8 cellular contexts compared by ENCODE assay signal in the genomic region with DNA sequence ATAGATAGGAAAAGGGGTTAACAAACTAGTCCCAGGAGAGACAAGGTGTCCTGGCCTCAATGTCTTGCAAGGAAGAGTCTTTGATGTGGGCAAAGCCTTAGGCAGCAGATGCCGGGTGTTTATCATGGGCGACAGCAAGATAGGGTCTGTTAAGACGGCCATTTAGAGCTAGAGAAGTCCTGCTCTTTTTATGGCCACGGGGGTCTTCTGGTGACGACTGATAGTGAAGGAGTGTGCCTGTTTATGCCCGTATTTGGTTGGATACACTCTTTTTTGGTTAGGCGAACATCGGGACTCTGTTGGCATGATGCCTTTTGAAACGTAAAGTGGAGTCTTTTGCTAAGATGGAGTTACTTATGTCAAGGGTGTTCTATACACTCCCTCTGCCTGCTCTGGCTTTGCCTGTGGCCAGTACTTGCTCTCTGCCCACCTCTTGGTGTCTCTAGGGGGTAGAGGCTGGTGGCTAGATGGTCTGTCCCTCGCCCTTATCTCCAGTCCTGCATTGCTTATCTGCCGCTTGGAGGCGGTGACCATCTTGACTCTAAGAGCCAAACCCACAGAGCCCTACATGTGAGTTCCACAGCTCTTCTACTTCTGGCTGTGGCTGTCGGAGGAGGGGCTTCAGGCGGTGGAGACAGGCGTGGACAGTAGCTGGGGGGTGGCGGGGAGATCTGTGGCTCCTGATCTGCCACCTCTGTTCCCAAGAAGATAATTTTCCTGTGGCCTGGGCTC. TPM values are rescaled to one million over a fixed set of nuclear protein-coding genes. Genes with fewer than 3 reads are reported as not detected.
DNase-seq lines count a peak whose midpoint lies in the region; ATAC-seq, FAIRE-seq and TF ChIP-seq lines count a peak whose summit lies in the region.

No MANE protein-coding gene starts in this region.

- peak overlapping the region; percentile 66 to 84 (median 75); a peak in 21 of 22 replicates for H3K27ac ChIP-seq in BLaER1 treated with 17β-estradiol and CSF1 and Interleukin-3, amounts not matched to agents 10 nM and 100 nM
- peak overlapping the region; percentile 4 for H3K27ac ChIP-seq in OCI-LY1 (ENCODE audit: low read depth, low read length, poor library complexity, severe bottlenecking)
- no peak overlapping the region for H3K27ac ChIP-seq in duodenal mucosa (ENCODE audit: low read depth, low read length)
- H3K27ac ChIP-seq in neural cell (ENCODE audit: low read length), result peak overlapping the region; percentile 81

- H3F3A ChIP-seq in OCI-LY1 (ENCODE audit: insufficient read depth, low read length) (no peaks in the 10 kb centered on the region), neural cell (ENCODE audit: insufficient read depth, low read length, poor library complexity, severe bottlenecking) (no peaks in the 10 kb centered on the region)

- no peaks in the 10 kb centered on the region for H3K36me3 ChIP-seq in BLaER1 treated with 17β-estradiol and CSF1 and Interleukin-3, amounts not matched to agents 10 nM and 100 nM
- no peaks in the 10 kb centered on the region for H3K36me3 ChIP-seq in OCI-LY1 (ENCODE audit: insufficient read depth, low read length)
- H3K36me3 ChIP-seq in duodenal mucosa (ENCODE audit: control insufficient read depth in 1 of 2, insufficient read depth in 2 of 2, low read length in 2 of 2), result no peaks in the 10 kb centered on the region
- H3K36me3 ChIP-seq in neural cell (ENCODE audit: insufficient read depth, low read length), result no peaks in the 10 kb centered on the region

- peaks cover 11 to 18% (median 15%) of the 10 kb centered on the region in 10 experiments for H3K4me1 ChIP-seq in BLaER1 treated with 17β-estradiol and CSF1 and Interleukin-3, amounts not matched to agents 10 nM and 100 nM
- peaks cover 20% of the 10 kb centered on the region for H3K4me1 ChIP-seq in OCI-LY1 (ENCODE audit: insufficient read depth, low read length, severe bottlenecking)
- H3K4me1 ChIP-seq in duodenal mucosa (ENCODE audit: control insufficient read depth in 1 of 2, insufficient read depth in 2 of 2, low read length in 2 of 2), result peaks cover 15 to 17% of the 10 kb centered on the region in 2 donors

- TF ChIP-seq EP300 in neural cell (conservative IDR thresholded peaks at IDR 0.05; ENCODE audit: poor library complexity, severe bottlenecking), result no peak

- DNase-seq in AG08395 (ENCODE audit: low spot score) (no peak), GM19239 (ENCODE audit: insufficient read length, low spot score) (no peak), cortex of kidney (lab: John Stamatoyannopoulos, UW) (no peak)

- FAIRE-seq in GM19239 (lab: Jason Lieb, UNC), result no peak

- H3K9ac ChIP-seq in BLaER1 treated with 17β-estradiol and CSF1 and Interleukin-3, amounts not matched to agents 10 nM and 100 nM, result peak overlapping the region; percentile 59 to 81 (median 74); a peak in 17 of 22 replicates
- H3K9ac ChIP-seq in OCI-LY1 (ENCODE audit: low read length) (peak overlapping the region; percentile 74), duodenal mucosa (ENCODE audit: low read depth in 1 of 2, low read length in 2 of 2) (peak overlapping the region; percentile 62 to 96), neural cell (ENCODE audit: low read length) (peak overlapping the region; percentile 57)

- H3K4me2 ChIP-seq in BLaER1 treated with 17β-estradiol and CSF1 and Interleukin-3, amounts not matched to agents 10 nM and 100 nM, result peak overlapping the region; percentile 78 to 97 (median 88)
- H3K4me2 ChIP-seq in OCI-LY1 (ENCODE audit: low read length), result peak overlapping the region; percentile 92
- peak overlapping the region; percentile 99 for H3K4me2 ChIP-seq in neural cell (ENCODE audit: low read length)

- H3K79me2 ChIP-seq in OCI-LY1 (ENCODE audit: insufficient read depth, low read length) (no peaks in the 10 kb centered on the region), neural cell (replicated peaks; ENCODE audit: insufficient read depth, low read length) (no peaks in the 10 kb centered on the region)

- no peak for TF ChIP-seq RAD21 in neural cell (conservative IDR thresholded peaks at IDR 0.05)

- no peak for ATAC-seq in GM21390 (IDR thresholded peaks at IDR 0.05; ENCODE audit: unreplicated experiment)

- no peaks in the 10 kb centered on the region for H3K9me3 ChIP-seq in BLaER1 treated with 17β-estradiol and CSF1 and Interleukin-3, amounts not matched to agents 10 nM and 100 nM (replicated peaks in 1 of 11)
- H3K9me3 ChIP-seq in OCI-LY1 (ENCODE audit: low read length), result no peaks in the 10 kb centered on the region; the same call in 1 of the 2 replicates
- H3K9me3 ChIP-seq in duodenal mucosa (ENCODE audit: control insufficient read depth in 1 of 2, low read length in 2 of 2), result no peaks in the 10 kb centered on the region
- H3K9me3 ChIP-seq in neural cell (ENCODE audit: low read length), result no peaks in the 10 kb centered on the region

- H2AFZ ChIP-seq in OCI-LY1 (ENCODE audit: low read length), result peak overlapping the region; percentile 26; the same call in 1 of the 2 replicates
- peak overlapping the region; percentile 93 for H2AFZ ChIP-seq in neural cell (ENCODE audit: low read depth, low read length)

- H3K9me2 ChIP-seq in OCI-LY1 (ENCODE audit: low read depth, low read length) (no peaks in the 10 kb centered on the region), neural cell (ENCODE audit: insufficient read depth, low read length) (no peaks in the 10 kb centered on the region)

- no peaks in the 10 kb centered on the region for H4K20me1 ChIP-seq in BLaER1 treated with 17β-estradiol and CSF1 and Interleukin-3, amounts not matched to agents 10 nM and 100 nM
- H4K20me1 ChIP-seq in OCI-LY1 (ENCODE audit: insufficient read depth, low read length) (no peaks in the 10 kb centered on the region), neural cell (ENCODE audit: insufficient read depth) (no peaks in the 10 kb centered on the region)

- no peaks in the 10 kb centered on the region for H3K27me3 ChIP-seq in BLaER1 treated with 17β-estradiol and CSF1 and Interleukin-3, amounts not matched to agents 10 nM and 100 nM
- H3K27me3 ChIP-seq in OCI-LY1 (ENCODE audit: insufficient read depth, low read length), result no peaks in the 10 kb centered on the region
- H3K27me3 ChIP-seq in duodenal mucosa (ENCODE audit: control insufficient read depth in 1 of 2, insufficient read depth in 2 of 2, low read length in 2 of 2), result no peaks in the 10 kb centered on the region
- no peaks in the 10 kb centered on the region for H3K27me3 ChIP-seq in neural cell (ENCODE audit: insufficient read depth, low read depth, low read length)

- TF ChIP-seq CTCF in OCI-LY1 (IDR thresholded peaks at IDR 0.05; ENCODE audit: low read length), result no peak
- no peak for TF ChIP-seq CTCF in neural cell (IDR thresholded peaks at IDR 0.05; ENCODE audit: poor library complexity, severe bottlenecking)

- H3K4me3 ChIP-seq in BLaER1 treated with 17β-estradiol and CSF1 and Interleukin-3, amounts not matched to agents 10 nM and 100 nM, result peak overlapping the region; percentile 62 to 80 (median 72)
- peak overlapping the region; percentile 76 for H3K4me3 ChIP-seq in OCI-LY1 (ENCODE audit: low read depth, low read length, poor library complexity, severe bottlenecking)
- peak overlapping the region; percentile 97 to 98 for H3K4me3 ChIP-seq in duodenal mucosa (ENCODE audit: low read depth in 1 of 2, low read length in 2 of 2)
- H3K4me3 ChIP-seq in neural cell (ENCODE audit: low read length), result peak overlapping the region; percentile 82

TF ChIP-seq in neural cell, 6 proteins besides CTCF, POLR2A, EP300 and RAD21:
- TF ChIP-seq TAF1 (IDR thresholded peaks at IDR 0.05; ENCODE audit: low read depth), result peak; percentile 5
- no peak for TF ChIP-seq POLR2AphosphoS5 (IDR thresholded peaks at IDR 0.05)

RNA-seq across cellular contexts. Expression of gene ZBTB38, which starts 55.8 kb away (rescaled TPM):
- 14.8 and 18.7 TPM in 2 replicates for polyA plus RNA-seq in neural cell
- polyA minus RNA-seq in neural cell, result 96.4 and 136 TPM in 2 replicates
